12 cellular contexts compared by ENCODE assay signal in genomic region chr19:35401416-35401815, GRCh38. TPM values are rescaled to one million over a fixed set of nuclear protein-coding genes. Genes with fewer than 3 reads are reported as not detected.
DNase-seq lines count a peak whose midpoint lies in the region; ATAC-seq, FAIRE-seq and TF ChIP-seq lines count a peak whose summit lies in the region.
"Not testable (repeated sequence)": the region's sequence is repeated elsewhere in the genome, so short reads cannot be mapped to it uniquely, and the experiment has no call there.
"Had no signal": no experiment of that assay in that cellular context is flagged by ENCODE, and none has a peak within 500 bp of the region (broad histone marks: within the 10 kb centered on the region; RNA-seq: fewer than 3 reads in every experiment).

No MANE protein-coding gene starts in this region.

- not testable (repeated sequence) for H3K4me3 ChIP-seq in BLaER1 treated with 17β-estradiol and CSF1 and Interleukin-3, amounts not matched to agents 10 nM and 100 nM; GM12878

- TF ChIP-seq EP300 in GM12878 (IDR thresholded peaks at IDR 0.05; ENCODE audit: borderline replicate concordance in 1 of 2, control insufficient read depth in 1 of 2, low read depth in 2 of 2, low read length in 2 of 2): peak in 1 of 2 experiments; percentile 30; a peak in 1 of 4 replicates

- peak; percentile 73 for FAIRE-seq in GM19239 (lab: Jason Lieb, UNC)
- FAIRE-seq in GM12878 (lab: Jason Lieb, UNC): not testable (repeated sequence)

- SMC1A ChIA-PET in GM12878 (lab: Charles Lee; ENCODE audit: uncharacterized antibody, unreplicated experiment): interaction anchor here (0.9 to 10.8 kb wide), 14 partner anchors 15 to 94 kb away, joined by 3 to 152 read pairs (median 6); no protein-coding TSS in a partner anchor

- H3K27ac ChIP-seq in BLaER1 treated with 17β-estradiol and CSF1 and Interleukin-3, amounts not matched to agents 10 nM and 100 nM: 0 out of 22 replicates have a peak overlapping the region, but pooled peaks of 1 of the 11 experiments have one; percentile 19
- H3K27ac ChIP-seq in GM12878 (ENCODE audit: control insufficient read depth, insufficient read depth): peak overlapping the region; percentile 47

- peak; percentile 39 for TF ChIP-seq RAD21 in GM12878 (IDR thresholded peaks at IDR 0.05; ENCODE audit: insufficient read depth, low read depth, low read length)

- TF ChIP-seq CTCF in GM10266 (IDR thresholded peaks at IDR 0.05; ENCODE audit: control insufficient read depth, insufficient read depth, low read depth, missing control alignments); GM13976 (IDR thresholded peaks at IDR 0.05; ENCODE audit: borderline replicate concordance, control extremely low read depth, extremely low read depth, insufficient read depth, missing control alignments); GM12878 (IDR thresholded peaks at IDR 0.05 in 2 of 3, conservative IDR thresholded peaks at IDR 0.05 in 1 of 3; ENCODE audit: control insufficient read depth in 2 of 3, extremely low read depth in 1 of 3, insufficient read depth in 1 of 3, low read depth in 3 of 3, low read length in 3 of 3): not testable (repeated sequence)

- not testable (repeated sequence) for H3K36me3 ChIP-seq in BLaER1 treated with 17β-estradiol and CSF1 and Interleukin-3, amounts not matched to agents 10 nM and 100 nM; GM12878 (ENCODE audit: control insufficient read depth in 2 of 2, insufficient read depth in 2 of 2, low read length in 1 of 2)

- POLR2A ChIA-PET in GM12878 (lab: Charles Lee): interaction anchor here (0.9 to 6.6 kb wide), 7 partner anchors 15 to 68 kb away, joined by 3 to 67 read pairs (median 4); partner anchors contain the start of gene FFAR1

- CTCF ChIA-PET in GM12878 (lab: Yijun Ruan, JAX): interaction anchor here (1.1 to 5.2 kb wide), 8 partner anchors 18 to 94 kb away, joined by 3 to 35 read pairs (median 4); no protein-coding TSS in a partner anchor

- not testable (repeated sequence) for TF ChIP-seq POLR2A in GM12878 (IDR thresholded peaks at IDR 0.05; ENCODE audit: low read depth, low read length)

- H3K79me2 ChIP-seq in GM12878 (ENCODE audit: control insufficient read depth, insufficient read depth, low read length): not testable (repeated sequence)

- peak overlapping the region; percentile 19 to 60 (median 50) for H3K4me2 ChIP-seq in BLaER1 treated with 17β-estradiol and CSF1 and Interleukin-3, amounts not matched to agents 10 nM and 100 nM
- H3K4me2 ChIP-seq in GM12878 (ENCODE audit: control insufficient read depth, insufficient read depth): not testable (repeated sequence)

- not testable (repeated sequence) for H4K20me1 ChIP-seq in BLaER1 treated with 17β-estradiol and CSF1 and Interleukin-3, amounts not matched to agents 10 nM and 100 nM; GM12878 (ENCODE audit: control insufficient read depth, insufficient read depth)

- H3K9ac ChIP-seq in BLaER1 treated with 17β-estradiol and CSF1 and Interleukin-3, amounts not matched to agents 10 nM and 100 nM; GM12878 (ENCODE audit: control insufficient read depth, insufficient read depth, low read length): not testable (repeated sequence)

- in situ Hi-C loops in GM13976 (cut with MboI; ENCODE audit: low sequenced_read_pairs, unreplicated experiment); GM12878 (cut with MboI): not testable (repeated sequence)

- not testable (repeated sequence) for H3K27me3 ChIP-seq in BLaER1 treated with 17β-estradiol and CSF1 and Interleukin-3, amounts not matched to agents 10 nM and 100 nM; GM12878 (replicated peaks in 1 of 2; ENCODE audit: control insufficient read depth in 2 of 2, insufficient read depth in 2 of 2, low read length in 1 of 2)

- ATAC-seq in GM12878: peak; percentile 11

- BruUV-seq in GM12878 (replicated peaks; lab: Mats Ljungman, UMichigan): not testable (repeated sequence)

- 12% methylated on average over 9 of the region's 9 CpGs for WGBS in GM12878 (ENCODE audit: insufficient coverage, insufficient replicate concordance, low lambda C conversion rate, missing lambda C conversion rate)

- H3K4me1 ChIP-seq in BLaER1 treated with 17β-estradiol and CSF1 and Interleukin-3, amounts not matched to agents 10 nM and 100 nM: peaks cover 27 to 38% (median 34%) of the 10 kb centered on the region in 10 experiments
- H3K4me1 ChIP-seq in GM12878 (ENCODE audit: control insufficient read depth, insufficient read depth, low read length): peaks cover 41% of the 10 kb centered on the region

- RAD21 ChIA-PET in GM12878 (lab: Charles Lee; ENCODE audit: unreplicated experiment): interaction anchor here (1.3 to 6.4 kb wide), 8 partner anchors 14 to 68 kb away, joined by 3 to 84 read pairs (median 30); no protein-coding TSS in a partner anchor

- H3K9me3 ChIP-seq in BLaER1 treated with 17β-estradiol and CSF1 and Interleukin-3, amounts not matched to agents 10 nM and 100 nM (replicated peaks in 1 of 11); GM12878 (replicated peaks; ENCODE audit: control insufficient read depth, insufficient read depth, low read length): not testable (repeated sequence)

- intact Hi-C loops in GM12878 (cut with micrococcal nuclease; ENCODE audit: unreplicated experiment): loop anchor here (1.0 kb wide), 2 partner anchors 24 to 49 kb away; no protein-coding TSS in a partner anchor
- intact Hi-C loops in posterior vena cava (cut with DNase I): not testable (repeated sequence)

- DNase-seq in GM10266 (ENCODE audit: extremely low spot score) (peak; percentile 49), GM13976 (ENCODE audit: low spot score) (peak; percentile 50), GM12878 (ENCODE audit: low read depth, low spot score) (peak; percentile 71), posterior vena cava (ENCODE audit: low spot score) (peak; percentile 31)
- not testable (repeated sequence) for DNase-seq in GM19239 (ENCODE audit: insufficient read length, low spot score)

- not testable (repeated sequence) for H2AFZ ChIP-seq in GM12878 (ENCODE audit: control insufficient read depth, low read depth, low read length)

RNA-seq across cellular contexts. Expression of gene GPR42, which starts 30.5 kb away (rescaled TPM):
- total RNA-seq in GM12878 (2013; cell fraction: nucleolus; rRNA removed): not detected in 2 replicates
- not detected in 2 replicates for total RNA-seq in GM12878 (2014; rRNA removed)
- total RNA-seq in GM12878 (2014; rRNA removed; fragmentation: Illumina TruSeq; extraction: Trizol): not detected in 2 replicates
- 0.13 TPM in 1 of 2 replicates, not detected in the other for total RNA-seq in GM12878 (2021)
- polyA plus RNA-seq in GM12878 (2011; ENCODE audit: low read depth): not detected
- not detected in 2 replicates for polyA plus RNA-seq in GM12878 (2011; rRNA removed)
- not detected in 2 replicates for polyA plus RNA-seq in GM12878 (2011; cell fraction: cytosol; rRNA removed)
- 0.10 TPM in 1 of 2 replicates, not detected in the other for polyA plus RNA-seq in GM12878 (2011; cell fraction: nucleus; rRNA removed)
- polyA plus RNA-seq in GM12878 (2012): 0.25 TPM in 1 of 2 replicates, not detected in the other
- polyA plus RNA-seq in GM12878 (2014; fragmentation: Illumina TruSeq; extraction: Trizol): not detected in 2 replicates
- polyA plus RNA-seq in GM12878 (2014; fragmentation: Nextera tagmentation; extraction: Ambion mirVana): not detected
- not detected in 2 replicates for polyA plus RNA-seq in GM12878 (2014; rRNA removed)
- not detected for polyA plus RNA-seq in GM12878 (2016; fragmentation: Nextera tagmentation; extraction: Ambion mirVana)
- polyA minus RNA-seq in GM12878 (2011; rRNA and poly(A)+ RNA removed): not detected in 2 replicates
- polyA minus RNA-seq in GM12878 (2011; cell fraction: cytosol; rRNA and poly(A)+ RNA removed): not detected in 2 replicates
- polyA minus RNA-seq in GM12878 (2011; cell fraction: nucleus; rRNA and poly(A)+ RNA removed): not detected in 2 replicates
- total RNA-seq in posterior vena cava: under 1 TPM in 1 of 2 donors, not detected in 1; 0.28 TPM
- total RNA-seq: CD4-positive, CD25-positive, alpha-beta regulatory T cell; CD8-positive, alpha-beta T cell; GM23338; H9 had no signal
- polyA plus RNA-seq: A549; CD4-positive, CD25-positive, alpha-beta regulatory T cell; GM23338 had no signal

RNA-seq across cellular contexts. Expression of gene FFAR3, which starts 43.2 kb away (rescaled TPM):
- total RNA-seq in GM12878 (2013; cell fraction: nucleolus; rRNA removed): 0.42 and 0.44 TPM in 2 replicates
- total RNA-seq in GM12878 (2014; rRNA removed) (not detected in 2 replicates), GM12878 (2014; rRNA removed; fragmentation: Illumina TruSeq; extraction: Trizol) (not detected in 2 replicates), GM12878 (2021) (0.18 TPM in 1 of 2 replicates, not detected in the other), posterior vena cava (under 1 TPM in 1 of 2 donors, not detected in 1; 0.14 TPM)
- polyA plus RNA-seq in GM12878 (2011; ENCODE audit: low read depth): not detected
- polyA plus RNA-seq in GM12878 (2011; rRNA removed) (not detected in 2 replicates), GM12878 (2014; fragmentation: Illumina TruSeq; extraction: Trizol) (0.15 TPM in 1 of 2 replicates, not detected in the other), GM12878 (2014; fragmentation: Nextera tagmentation; extraction: Ambion mirVana) (not detected), GM12878 (2014; rRNA removed) (not detected in 2 replicates), GM12878 (2016; fragmentation: Nextera tagmentation; extraction: Ambion mirVana) (not detected)
- polyA plus RNA-seq in GM12878 (2011; cell fraction: cytosol; rRNA removed): not detected in 2 replicates
- polyA plus RNA-seq in GM12878 (2011; cell fraction: nucleus; rRNA removed): 0.12 and 0.36 TPM in 2 replicates
- polyA plus RNA-seq in GM12878 (2012): 0.15 TPM in 1 of 2 replicates, not detected in the other
- not detected in 2 replicates for polyA minus RNA-seq in GM12878 (2011; rRNA and poly(A)+ RNA removed)
- not detected in 2 replicates for polyA minus RNA-seq in GM12878 (2011; cell fraction: cytosol; rRNA and poly(A)+ RNA removed)
- not detected in 2 replicates for polyA minus RNA-seq in GM12878 (2011; cell fraction: nucleus; rRNA and poly(A)+ RNA removed)
- total RNA-seq: CD8-positive, alpha-beta T cell; H9 had no signal
- polyA plus RNA-seq: A549, GM23338 had no signal

RNA-seq across cellular contexts. Expression of gene FFAR2, which starts 46.6 kb away (rescaled TPM):
- total RNA-seq in GM12878 (2013; cell fraction: nucleolus; rRNA removed): 1.3 and 1.4 TPM in 2 replicates
- 2.8 and 2.9 TPM in 2 replicates for total RNA-seq in GM12878 (2014; rRNA removed)
- 1.9 and 2.5 TPM in 2 replicates for total RNA-seq in GM12878 (2014; rRNA removed; fragmentation: Illumina TruSeq; extraction: Trizol)
- 2.3 and 2.8 TPM in 2 replicates for total RNA-seq in GM12878 (2021)
- 2.5 TPM for polyA plus RNA-seq in GM12878 (2011; ENCODE audit: low read depth)
- 0.05 and 0.06 TPM in 2 replicates for polyA plus RNA-seq in GM12878 (2011; rRNA removed)
- 0.03 and 0.08 TPM in 2 replicates for polyA plus RNA-seq in GM12878 (2011; cell fraction: cytosol; rRNA removed)
- not detected in 2 replicates for polyA plus RNA-seq in GM12878 (2011; cell fraction: nucleus; rRNA removed)
- polyA plus RNA-seq in GM12878 (2012): 2.0 and 3.2 TPM in 2 replicates
- 2.5 and 4.0 TPM in 2 replicates for polyA plus RNA-seq in GM12878 (2014; fragmentation: Illumina TruSeq; extraction: Trizol)
- polyA plus RNA-seq in GM12878 (2014; fragmentation: Nextera tagmentation; extraction: Ambion mirVana): 1 to 10 TPM; 1.8 to 3.1 TPM
- 2.8 and 3.1 TPM in 2 replicates for polyA plus RNA-seq in GM12878 (2014; rRNA removed)
- 1 to 10 TPM in 1 of 2 experiments, under 1 TPM in 1; 0.53 to 1.1 TPM for polyA plus RNA-seq in GM12878 (2016; fragmentation: Nextera tagmentation; extraction: Ambion mirVana)
- 0.10 TPM in 1 of 2 replicates, not detected in the other for polyA minus RNA-seq in GM12878 (2011; rRNA and poly(A)+ RNA removed)
- not detected in 2 replicates for polyA minus RNA-seq in GM12878 (2011; cell fraction: cytosol; rRNA and poly(A)+ RNA removed)
- 0.19 TPM in 1 of 2 replicates, not detected in the other for polyA minus RNA-seq in GM12878 (2011; cell fraction: nucleus; rRNA and poly(A)+ RNA removed)
- 1 to 10 TPM in 1 of 2 donors, under 1 TPM in 1; 0.95 to 1.8 TPM for total RNA-seq in posterior vena cava
- total RNA-seq: CD4-positive, CD25-positive, alpha-beta regulatory T cell; GM23338; H4; H9 had no signal
- polyA plus RNA-seq: CD4-positive, CD25-positive, alpha-beta regulatory T cell; GM23338 had no signal

RNA-seq across cellular contexts. Expression of gene FFAR1, which starts 53.7 kb away (rescaled TPM):
- 4.1 and 5.1 TPM in 2 replicates for total RNA-seq in GM12878 (2013; cell fraction: nucleolus; rRNA removed)
- 0.27 and 0.28 TPM in 2 replicates for total RNA-seq in GM12878 (2014; rRNA removed)
- 0.13 TPM in 1 of 2 replicates, not detected in the other for total RNA-seq in GM12878 (2014; rRNA removed; fragmentation: Illumina TruSeq; extraction: Trizol)
- total RNA-seq in GM12878 (2021): 0.43 and 0.62 TPM in 2 replicates
- polyA plus RNA-seq in GM12878 (2011; ENCODE audit: low read depth): 0.92 TPM
- 0.13 and 0.15 TPM in 2 replicates for polyA plus RNA-seq in GM12878 (2011; rRNA removed)
- polyA plus RNA-seq in GM12878 (2011; cell fraction: cytosol; rRNA removed): 0.19 and 0.28 TPM in 2 replicates
- polyA plus RNA-seq in GM12878 (2011; cell fraction: nucleus; rRNA removed): 1.5 TPM in 2 replicates
- polyA plus RNA-seq in GM12878 (2012): 0.49 and 1.6 TPM in 2 replicates
- 0.10 TPM in 1 of 2 replicates, not detected in the other for polyA plus RNA-seq in GM12878 (2014; fragmentation: Illumina TruSeq; extraction: Trizol)
- polyA plus RNA-seq in GM12878 (2014; fragmentation: Nextera tagmentation; extraction: Ambion mirVana): under 1 TPM; 0.05 to 0.07 TPM
- 0.32 and 0.51 TPM in 2 replicates for polyA plus RNA-seq in GM12878 (2014; rRNA removed)
- not detected for polyA plus RNA-seq in GM12878 (2016; fragmentation: Nextera tagmentation; extraction: Ambion mirVana)
- polyA minus RNA-seq in GM12878 (2011; rRNA and poly(A)+ RNA removed): 0.26 TPM in 1 of 2 replicates, not detected in the other
- not detected in 2 replicates for polyA minus RNA-seq in GM12878 (2011; cell fraction: cytosol; rRNA and poly(A)+ RNA removed)
- 0.24 and 0.77 TPM in 2 replicates for polyA minus RNA-seq in GM12878 (2011; cell fraction: nucleus; rRNA and poly(A)+ RNA removed)
- not detected for total RNA-seq in posterior vena cava
- total RNA-seq: CD4-positive, CD25-positive, alpha-beta regulatory T cell; GM23338; H4; H9 had no signal
- polyA plus RNA-seq: A549; CD4-positive, CD25-positive, alpha-beta regulatory T cell; GM23338 had no signal
